ENCODE assay signal across 1 cellular context in genomic region chr1:28668191-28668955, GRCh38.
A peak's percentile ranks its signal among the peaks of the same experiment; 100 is the strongest.
TF ChIP-seq lines count a peak whose summit lies in the region.

GMEB1 (plus strand) TSS chr1:28668784; CDS start chr1:28683613, 14,829 bp downstream.

TF ChIP-seq in K562, 482 proteins besides CTCF, POLR2A, EP300 and RAD21 (continued from another document and continues in another):
- TF ChIP-seq ZBTB9 (CRISPR knock-in tag; IDR thresholded peaks at IDR 0.05) (no peak; the same call in 1 of the 2 replicates), RB1 (IDR thresholded peaks at IDR 0.05; ENCODE audit: low read depth) (peak; percentile 27; the same call in 1 of the 2 replicates), RBFOX2 (IDR thresholded peaks at IDR 0.05; ENCODE audit: low read depth, low read length) (peak; percentile 77), CCNT2 (IDR thresholded peaks at IDR 0.05; ENCODE audit: borderline replicate concordance, extremely low read depth, insufficient read length, low read depth, low read length) (peak; percentile 61), ZNF561 (CRISPR knock-in tag; conservative IDR thresholded peaks at IDR 0.05) (peak; percentile 62; the same call in 1 of the 2 replicates), MBD1 (CRISPR knock-in tag; IDR thresholded peaks at IDR 0.05) (no peak), ZNF639 (CRISPR knock-in tag; conservative IDR thresholded peaks at IDR 0.05 in 1 of 2, IDR thresholded peaks at IDR 0.05 in 1 of 2) (peak in 1 of 2 experiments; percentile 99; a peak in 2 of 4 replicates), CBX2 (IDR thresholded peaks at IDR 0.05; ENCODE audit: insufficient read depth, low read length, poor library complexity, severe bottlenecking) (no peak), FOXJ3 (CRISPR knock-in tag; IDR thresholded peaks at IDR 0.05) (no peak), MTF1 (CRISPR knock-in tag; IDR thresholded peaks at IDR 0.05; ENCODE audit: borderline replicate concordance) (no peak), OTX1 (CRISPR knock-in tag; IDR thresholded peaks at IDR 0.05) (peak; percentile 74), FOXM1 (IDR thresholded peaks at IDR 0.05; ENCODE audit: low read depth) (peak; percentile 57), FOXM1 (CRISPR knock-in tag; IDR thresholded peaks at IDR 0.05; ENCODE audit: low read depth) (no peak), ZNF740 (CRISPR knock-in tag; IDR thresholded peaks at IDR 0.05) (no peak), ZNF740 (tag; IDR thresholded peaks at IDR 0.05) (no peak), THAP12 (CRISPR knock-in tag; IDR thresholded peaks at IDR 0.05) (no peak), PTRF (tag; IDR thresholded peaks at IDR 0.05) (no peak), NCOA1 (IDR thresholded peaks at IDR 0.05; ENCODE audit: low read depth) (no peak), SOX6 (IDR thresholded peaks at IDR 0.05) (peak; percentile 35; the same call in 1 of the 2 replicates), PPARD (CRISPR knock-in tag; IDR thresholded peaks at IDR 0.05) (no peak), IRF1 (CRISPR knock-in tag; IDR thresholded peaks at IDR 0.05; ENCODE audit: borderline replicate concordance) (no peak), NR2C1 (IDR thresholded peaks at IDR 0.05) (no peak), NR2C1 (tag; IDR thresholded peaks at IDR 0.05) (peak; percentile 32; the same call in 1 of the 2 replicates), YY1 (IDR thresholded peaks at IDR 0.05; ENCODE audit: borderline replicate concordance in 1 of 3, control insufficient read depth in 1 of 3, extremely low read depth in 1 of 3, insufficient read depth in 3 of 3, insufficient read length in 1 of 3, insufficient replicate concordance in 2 of 3, low read depth in 1 of 3, low read length in 2 of 3) (peak in 2 of 3 experiments; percentile 58 to 64), SIX5 (IDR thresholded peaks at IDR 0.05; ENCODE audit: borderline replicate concordance in 1 of 2, insufficient read depth in 1 of 2, low read depth in 1 of 2, low read length in 2 of 2) (no peak), ELF1 (tag; IDR thresholded peaks at IDR 0.05) (peak; percentile 83), HNRNPUL1 (IDR thresholded peaks at IDR 0.05; ENCODE audit: low read length) (no peak), GTF2B (IDR thresholded peaks at IDR 0.05; ENCODE audit: extremely low read depth, insufficient read length) (no peak), TAL1 (IDR thresholded peaks at IDR 0.05) (no peak), NONO (IDR thresholded peaks at IDR 0.05; ENCODE audit: low read depth in 2 of 2, low read length in 1 of 2) (0 out of 4 replicates have a peak, but pooled peaks of 1 of the 2 experiments have one; percentile 25), ZEB2 (IDR thresholded peaks at IDR 0.05) (peak; percentile 23; the same call in 1 of the 2 replicates), ZFP91 (CRISPR knock-in tag; IDR thresholded peaks at IDR 0.05) (peak; percentile 99), PML (IDR thresholded peaks at IDR 0.05; ENCODE audit: low read length) (peak; percentile 64; the same call in 1 of the 2 replicates), KAT8 (IDR thresholded peaks at IDR 0.05; ENCODE audit: low read depth) (0 out of 2 replicates have a peak, but pooled peaks have one; percentile 12), TBL1XR1 (IDR thresholded peaks at IDR 0.05; ENCODE audit: low read length in 2 of 2) (0 out of 4 replicates have a peak, but pooled peaks of 1 of the 2 experiments have one; percentile 42), ZNF444 (CRISPR knock-in tag; IDR thresholded peaks at IDR 0.05) (no peak)
